3 cellular contexts compared by ENCODE assay signal in the genomic region with DNA sequence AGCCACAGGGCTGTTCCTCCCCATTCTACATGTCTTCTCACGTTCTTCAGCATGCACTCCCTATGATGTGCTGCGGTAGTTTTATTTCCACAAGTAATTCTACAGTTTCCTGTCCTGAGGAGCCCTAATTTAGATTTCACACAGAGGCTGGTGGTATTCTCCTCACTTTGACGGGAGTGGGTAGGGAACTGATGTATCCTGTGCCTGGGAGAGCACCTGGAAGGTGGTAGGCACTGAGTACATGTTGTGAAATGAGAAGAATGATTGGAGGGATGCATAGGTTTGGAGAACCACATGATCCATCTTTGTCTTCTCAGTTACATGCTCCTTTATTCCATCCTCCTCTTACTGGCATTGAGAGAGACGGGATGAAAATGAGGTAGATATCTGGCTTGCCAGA.
"Had no signal": no experiment of that assay in that cellular context is flagged by ENCODE, and none has a peak within 500 bp of the region (broad histone marks: within the 10 kb centered on the region; RNA-seq: fewer than 3 reads in every experiment).

No MANE protein-coding gene starts in this region.

- DNase-seq: GDM1, GF-D8 had no signal

- ATAC-seq: GM12878 had no signal

- H3K4me3 ChIP-seq: GM12878 had no signal
